Comparison of ENCODE assay signal across 9 cellular contexts in the genomic region with DNA sequence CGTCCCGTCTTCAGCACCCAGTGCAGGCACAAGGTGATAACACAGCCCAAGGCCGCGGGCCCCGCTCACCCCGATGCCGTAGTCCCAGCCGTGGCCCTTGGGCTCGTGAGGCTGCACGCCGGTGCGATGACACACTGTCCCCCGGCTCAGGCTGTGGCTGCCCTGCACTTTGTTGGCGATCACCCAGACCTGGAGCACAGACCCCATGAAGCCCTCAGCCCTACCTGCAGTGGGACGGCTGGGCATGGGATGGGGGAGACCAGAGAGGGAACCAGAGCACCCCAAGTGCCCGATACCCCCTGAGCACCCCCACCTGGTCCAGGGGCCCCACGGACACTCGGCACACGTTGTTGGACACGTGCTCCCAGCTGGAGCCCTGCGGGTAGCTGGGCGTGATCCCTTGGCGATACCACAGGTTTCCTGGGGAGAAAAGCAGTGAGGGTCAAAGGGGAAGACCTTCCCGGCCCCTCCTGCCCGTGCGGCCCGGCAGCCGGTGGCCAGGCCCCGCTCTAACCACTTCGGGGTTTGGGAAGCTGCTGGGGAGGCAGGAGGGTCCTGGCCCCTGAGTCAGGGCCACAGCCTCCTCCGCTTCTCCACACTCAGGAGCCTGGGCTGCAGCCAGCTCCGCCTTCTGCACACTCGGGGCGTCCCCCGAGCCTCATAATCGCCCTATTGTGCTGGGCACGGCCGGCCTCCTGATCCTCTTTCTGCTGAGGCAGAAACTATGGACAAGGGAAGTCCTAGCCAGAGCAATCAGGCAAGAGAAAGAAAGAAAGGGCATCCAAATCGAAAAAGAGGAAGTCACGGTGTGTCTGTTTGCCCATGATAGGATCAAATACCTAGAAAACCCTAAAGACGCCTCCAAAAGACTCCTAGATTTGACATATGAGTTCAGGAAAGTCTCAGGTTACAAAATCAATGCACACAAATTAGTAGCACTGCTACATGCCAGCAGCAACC. TPM values are rescaled to one million over a fixed set of nuclear protein-coding genes. Genes with fewer than 3 reads are reported as not detected.
DNase-seq lines count a peak whose midpoint lies in the region; ATAC-seq and TF ChIP-seq lines count a peak whose summit lies in the region.
"Had no signal": no experiment of that assay in that cellular context is flagged by ENCODE, and none has a peak within 500 bp of the region (broad histone marks: within the 10 kb centered on the region; RNA-seq: fewer than 3 reads in every experiment).

No MANE protein-coding gene starts in this region.

- H3K4me1 Mint-ChIP-seq in T-helper 2 cell treated with Interferon-gamma antibody and Interleukin-4, amounts not matched to agents 5 μg/mL and 100 μg/mL, for 36 hours (ENCODE audit: low read depth), result peaks cover 11% of the 10 kb centered on the region
- H3K4me1 Mint-ChIP-seq in stimulated activated naive CD8-positive, alpha-beta T cell treated with anti-CD3 and anti-CD28 coated beads, Interleukin-15, amount 100 ng/mL, for 72 hours, result peaks cover 30% of the 10 kb centered on the region

- no peaks in the 10 kb centered on the region for H3K27me3 ChIP-seq in SJCRH30
- no peaks in the 10 kb centered on the region for H3K27me3 ChIP-seq in heart left ventricle

- no peak for ATAC-seq in heart left ventricle
- peak; percentile 6 for ATAC-seq in stimulated activated naive CD8-positive, alpha-beta T cell treated with anti-CD3 and anti-CD28 coated beads, Interleukin-15, amount 100 ng/mL, for 72 hours

- no peak for TF ChIP-seq POLR2A in heart left ventricle (IDR thresholded peaks at IDR 0.05)

- H3K27ac ChIP-seq in SJCRH30 (peak overlapping the region; percentile 24; the same call in 1 of the 2 replicates), heart left ventricle (no peak overlapping the region)
- H3K27ac ChIP-seq: RWPE1 had no signal

- H3K9me3 Mint-ChIP-seq in T-helper 2 cell treated with Interferon-gamma antibody and Interleukin-4, amounts not matched to agents 5 μg/mL and 100 μg/mL, for 36 hours, result no peaks in the 10 kb centered on the region
- H3K9me3 Mint-ChIP-seq in stimulated activated naive CD8-positive, alpha-beta T cell treated with anti-CD3 and anti-CD28 coated beads, Interleukin-15, amount 100 ng/mL, for 72 hours, result no peaks in the 10 kb centered on the region

- peak overlapping the region; percentile 14 for H3K27ac Mint-ChIP-seq in T-helper 2 cell treated with Interferon-gamma antibody and Interleukin-4, amounts not matched to agents 5 μg/mL and 100 μg/mL, for 36 hours
- H3K27ac Mint-ChIP-seq in stimulated activated naive CD8-positive, alpha-beta T cell treated with anti-CD3 and anti-CD28 coated beads, Interleukin-15, amount 100 ng/mL, for 72 hours, result peak overlapping the region in 1 of 2 donors; percentile 30

- 80 to 89% (median 85%) methylated on average over 21 to 41 of the region's 41 CpGs for WGBS in heart left ventricle, 4 donors

- no peaks in the 10 kb centered on the region for H3K27me3 Mint-ChIP-seq in T-helper 2 cell treated with Interferon-gamma antibody and Interleukin-4, amounts not matched to agents 5 μg/mL and 100 μg/mL, for 36 hours (ENCODE audit: low read depth)
- H3K27me3 Mint-ChIP-seq in stimulated activated naive CD8-positive, alpha-beta T cell treated with anti-CD3 and anti-CD28 coated beads, Interleukin-15, amount 100 ng/mL, for 72 hours, result no peaks in the 10 kb centered on the region

- H3K4me3 ChIP-seq in SJCRH30, result peak overlapping the region; percentile 26
- no peak overlapping the region for H3K4me3 ChIP-seq in heart left ventricle

- intact Hi-C loops in heart left ventricle (cut with DNase I), result no loop called here

- H3K36me3 ChIP-seq in SJCRH30 (no peaks in the 10 kb centered on the region), heart left ventricle (peaks cover 0 to 62% (median 47%) of the 10 kb centered on the region in 9 donors)

- H3K9me3 ChIP-seq in SJCRH30 (replicated peaks) (no peaks in the 10 kb centered on the region), heart left ventricle (no peaks in the 10 kb centered on the region)

- no peak for DNase-seq in T-helper 2 cell treated with Interferon-gamma antibody and Interleukin-4, amounts not matched to agents 5 μg/mL and 100 μg/mL, for 36 hours (ENCODE audit: low spot score)
- no peak for DNase-seq in T-helper 2 cell
- DNase-seq in SJCRH30, result peak; percentile 69 to 77
- peak in 3 of 5 donors; percentile 5 to 59 (median 22) for DNase-seq in heart left ventricle
- DNase-seq in stimulated activated naive CD8-positive, alpha-beta T cell treated with anti-CD3 and anti-CD28 coated beads, Interleukin-15, amount 100 ng/mL, for 72 hours, result no peak
- no peak for DNase-seq in NCI-H526 treated with DMSO at 0.1 percent for 48 hours (lab: John Stamatoyannopoulos, UW)
- no peak for DNase-seq in GM10266 (ENCODE audit: extremely low spot score)
- no peak for DNase-seq in activated naive CD4-positive, alpha-beta T cell (lab: John Stamatoyannopoulos, UW)

- H3K36me3 Mint-ChIP-seq in T-helper 2 cell treated with Interferon-gamma antibody and Interleukin-4, amounts not matched to agents 5 μg/mL and 100 μg/mL, for 36 hours (ENCODE audit: low read depth), result peaks cover 10% of the 10 kb centered on the region

- H3K4me3 Mint-ChIP-seq in T-helper 2 cell treated with Interferon-gamma antibody and Interleukin-4, amounts not matched to agents 5 μg/mL and 100 μg/mL, for 36 hours, result no peak overlapping the region
- H3K4me3 Mint-ChIP-seq in stimulated activated naive CD8-positive, alpha-beta T cell treated with anti-CD3 and anti-CD28 coated beads, Interleukin-15, amount 100 ng/mL, for 72 hours, result no peak overlapping the region

- H3K4me1 ChIP-seq in SJCRH30, result peaks cover 5% of the 10 kb centered on the region; the same call in 1 of the 2 replicates
- H3K4me1 ChIP-seq in heart left ventricle, result peaks cover 0 to 7% (median 0%) of the 10 kb centered on the region in 12 donors

- no peak for TF ChIP-seq CTCF in heart left ventricle (IDR thresholded peaks at IDR 0.05)
- no peak for TF ChIP-seq CTCF in GM10266 (IDR thresholded peaks at IDR 0.05; ENCODE audit: control insufficient read depth, insufficient read depth, low read depth, missing control alignments)

RNA-seq across cellular contexts. Expression of a gene that starts 6.7 kb away (rescaled TPM):
- not detected in 2 replicates for total RNA-seq in SJCRH30 (2014; rRNA removed; shearing (Covaris generic))
- 1 to 10 TPM in 1 of 9 donors, under 1 TPM in 1, not detected in 7; 0.61 to 1.3 TPM for total RNA-seq in heart left ventricle
- polyA plus RNA-seq in heart left ventricle, result under 1 TPM in 1 of 2 donors, not detected in 1; 0.26 TPM

RNA-seq across cellular contexts. Expression of a gene that starts 34.1 kb away (rescaled TPM):
- total RNA-seq in SJCRH30 (2014; rRNA removed; shearing (Covaris generic)), result 12.9 and 14.5 TPM in 2 replicates
- total RNA-seq in heart left ventricle, result 10 to 100 TPM; 12.2 to 33.0 (median 22.7) TPM
- polyA plus RNA-seq in heart left ventricle, result 10 to 100 TPM; 10.9 to 23.2 TPM

Comparison
In these comparisons a context has a peak if more than half of its experiments do, and no peak if none do; other contexts are left out.
1. DNase-seq: peak in SJCRH30 (2 of 2) and heart left ventricle (3 of 5); none in T-helper 2 cell treated with Interferon-gamma antibody and Interleukin-4, amounts not matched to agents 5 μg/mL and 100 μg/mL, for 36 hours (single experiment), T-helper 2 cell (0 of 5), stimulated activated naive CD8-positive, alpha-beta T cell treated with anti-CD3 and anti-CD28 coated beads, Interleukin-15, amount 100 ng/mL, for 72 hours (0 of 2), NCI-H526 treated with DMSO at 0.1 percent for 48 hours (single experiment), GM10266 (single experiment) and activated naive CD4-positive, alpha-beta T cell (0 of 4).